ENCODE assay signal across 8 cellular contexts in genomic region chr5:136769900-136770684, GRCh38.
DNase-seq lines count a peak whose midpoint lies in the region; ATAC-seq and TF ChIP-seq lines count a peak whose summit lies in the region.

No MANE protein-coding gene starts in this region.

- no peak overlapping the region for H3K4me3 ChIP-seq in psoas muscle

- ATAC-seq in HG03280 (IDR thresholded peaks at IDR 0.05; ENCODE audit: unreplicated experiment) (peak; percentile 83), Right ventricle myocardium superior (ENCODE audit: poor library complexity) (peak; percentile 83), psoas muscle (peak; percentile 39 to 86 (median 83)), HG03457 (IDR thresholded peaks at IDR 0.05; ENCODE audit: unreplicated experiment) (no peak)

- DNase-seq in DMS114 treated with DMSO at 0.1 percent for 48 hours (lab: John Stamatoyannopoulos, UW; ENCODE audit: unreplicated experiment) (peak; percentile 56), GM19238 (ENCODE audit: insufficient read length, low spot score) (peak; percentile 40), NCI-H510A treated with DMSO at 0.1 percent for 48 hours (lab: John Stamatoyannopoulos, UW) (peak; percentile 64), Right ventricle myocardium superior (peak; percentile 69), psoas muscle (peak; percentile 57 to 67)
- peak; percentile 66 for DNase-seq in activated effector memory CD4-positive, alpha-beta T cell treated with anti-CD3 and anti-CD28 coated beads, Interleukin-2, amount 50 U/mL, for 16 hours

- no peaks in the 10 kb centered on the region for H3K27me3 ChIP-seq in psoas muscle (ENCODE audit: insufficient read depth in 3 of 3, low read length in 2 of 3)

- no peaks in the 10 kb centered on the region for H3K9me3 ChIP-seq in psoas muscle

- no peak overlapping the region for H3K27ac ChIP-seq in psoas muscle

- intact Hi-C loops in Right ventricle myocardium superior (cut with DNase I) (loop anchor here (5.0 kb wide), 1 partner anchor 523 kb away; no protein-coding TSS in a partner anchor), psoas muscle (cut with DNase I) (loop anchor here (1.0 to 5.0 kb wide), 2 partner anchors 521 to 523 kb away; no protein-coding TSS in a partner anchor)

- no peaks in the 10 kb centered on the region for H3K36me3 ChIP-seq in psoas muscle (ENCODE audit: insufficient read depth in 1 of 2, low read depth in 1 of 2)

- peak; percentile 60 for TF ChIP-seq CTCF in psoas muscle (IDR thresholded peaks at IDR 0.05)

- 25 to 35% (median 25%) methylated on average over 11 of the region's 11 CpGs for WGBS in psoas muscle, 3 donors

- no peaks in the 10 kb centered on the region for H3K4me1 ChIP-seq in psoas muscle
